Comparison of ENCODE assay signal across 8 cellular contexts in the genomic region with DNA sequence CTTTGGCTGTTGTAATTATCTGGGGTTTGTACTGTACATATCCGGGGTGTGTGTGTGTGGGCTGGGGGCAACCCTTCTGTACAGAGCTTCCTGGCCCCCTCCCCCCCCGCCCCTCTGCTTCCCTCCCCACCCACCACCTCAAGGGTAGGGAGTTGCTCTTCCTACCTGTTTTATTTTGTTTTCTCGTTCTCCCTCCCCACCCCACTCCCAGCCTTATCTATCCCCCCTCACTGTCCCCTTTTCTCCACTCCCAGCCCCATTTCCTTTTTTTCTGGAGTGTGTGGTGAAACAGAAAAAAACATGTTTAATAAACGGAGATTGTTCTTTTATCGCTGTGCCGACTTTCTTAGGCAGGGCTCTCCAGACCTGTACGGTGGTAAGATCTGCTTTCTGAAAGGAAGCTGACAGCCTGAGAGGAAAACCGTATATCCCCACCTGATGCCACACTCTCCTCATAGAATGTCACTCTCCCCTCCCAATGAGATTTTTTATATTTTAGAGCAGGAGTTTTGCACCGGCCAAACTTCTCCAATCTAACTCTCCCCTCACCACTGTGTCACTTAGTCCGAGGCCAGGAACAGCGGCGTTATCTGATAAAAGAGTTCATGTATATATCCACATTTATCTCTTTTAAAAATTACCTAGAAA. TPM values are rescaled to one million over a fixed set of nuclear protein-coding genes. Genes with fewer than 3 reads are reported as not detected.
DNase-seq lines count a peak whose midpoint lies in the region; ATAC-seq, FAIRE-seq and TF ChIP-seq lines count a peak whose summit lies in the region.

No MANE protein-coding gene starts in this region.

- TF ChIP-seq EP300 in esophagus muscularis mucosa (IDR thresholded peaks at IDR 0.05): no peak

- H3K4me1 ChIP-seq in Peyer's patch (peaks cover 0 to 21% (median 7%) of the 10 kb centered on the region in 4 donors), esophagus muscularis mucosa (peaks cover 17 to 35% (median 26%) of the 10 kb centered on the region in 4 donors), psoas muscle (peaks cover 4% of the 10 kb centered on the region)

- H3K9me3 ChIP-seq in Peyer's patch: no peaks in the 10 kb centered on the region
- no peaks in the 10 kb centered on the region for H3K9me3 ChIP-seq in esophagus muscularis mucosa
- no peaks in the 10 kb centered on the region for H3K9me3 ChIP-seq in psoas muscle

- H3K4me3 ChIP-seq in Peyer's patch (peak overlapping the region; percentile 62 to 91 (median 76)), esophagus muscularis mucosa (peak overlapping the region; percentile 79 to 97 (median 86)), psoas muscle (peak overlapping the region; percentile 83)

- H3K27ac ChIP-seq in Peyer's patch (peak overlapping the region; percentile 63 to 83 (median 78)), esophagus muscularis mucosa (replicated peaks in 1 of 4) (peak overlapping the region; percentile 80 to 88 (median 84)), psoas muscle (peak overlapping the region; percentile 82)

- H3K36me3 ChIP-seq in Peyer's patch (no peaks in the 10 kb centered on the region), esophagus muscularis mucosa (peaks cover 0 to 36% (median 24%) of the 10 kb centered on the region in 4 donors), psoas muscle (ENCODE audit: insufficient read depth in 1 of 2, low read depth in 1 of 2) (peaks cover 0 to 21% of the 10 kb centered on the region in 2 donors)

- no peak for ATAC-seq in psoas muscle
- ATAC-seq in GM21786 (IDR thresholded peaks at IDR 0.05; ENCODE audit: unreplicated experiment): no peak
- ATAC-seq in HG02938 (IDR thresholded peaks at IDR 0.05; ENCODE audit: unreplicated experiment): no peak
- ATAC-seq in HG03520 (IDR thresholded peaks at IDR 0.05; ENCODE audit: unreplicated experiment): no peak

- TF ChIP-seq POLR2A in GM12891 (IDR thresholded peaks at IDR 0.05; ENCODE audit: low read depth, low read length): no peak
- TF ChIP-seq POLR2A in Peyer's patch (IDR thresholded peaks at IDR 0.05): no peak
- TF ChIP-seq POLR2A in esophagus muscularis mucosa (IDR thresholded peaks at IDR 0.05; ENCODE audit: low read depth): no peak

- no peak for FAIRE-seq in GM12891 (lab: Jason Lieb, UNC)

- intact Hi-C loops in esophagus muscularis mucosa (cut with DNase I): loop anchor here (10.0 kb wide), 2 partner anchors 59 to 121 kb away; partner anchors contain the start of gene KIFC1
- intact Hi-C loops in psoas muscle (cut with DNase I): loop anchor here (2.0 to 10.0 kb wide), 4 partner anchors 63 to 124 kb away; partner anchors contain the start of gene KIFC1 (in 1 of the 2)

- H3K27me3 ChIP-seq in Peyer's patch: no peaks in the 10 kb centered on the region
- no peaks in the 10 kb centered on the region for H3K27me3 ChIP-seq in esophagus muscularis mucosa
- H3K27me3 ChIP-seq in psoas muscle (ENCODE audit: insufficient read depth in 3 of 3, low read length in 2 of 3): no peaks in the 10 kb centered on the region

- TF ChIP-seq CTCF in Peyer's patch (IDR thresholded peaks at IDR 0.05): no peak
- no peak for TF ChIP-seq CTCF in esophagus muscularis mucosa (IDR thresholded peaks at IDR 0.05)
- TF ChIP-seq CTCF in psoas muscle (IDR thresholded peaks at IDR 0.05): no peak

- 2% methylated on average over 11 of the region's 12 CpGs for WGBS in esophagus muscularis mucosa
- 7 to 11% (median 8%) methylated on average over 11 to 12 of the region's 12 CpGs for WGBS in psoas muscle, 3 donors

- peak; percentile 25 for DNase-seq in GM12891 (ENCODE audit: insufficient read length, low spot score)
- DNase-seq in Peyer's patch: peak in 1 of 3 donors; percentile 33
- DNase-seq in esophagus muscularis mucosa (ENCODE audit: extremely low spot score): no peak
- DNase-seq in psoas muscle: no peak
- DNase-seq in DMS79 treated with DMSO at 0.1 percent for 48 hours (lab: John Stamatoyannopoulos, UW): no peak

TF ChIP-seq in GM12891, 5 proteins besides CTCF, POLR2A, EP300 and RAD21:
- TF ChIP-seq POU2F2 (IDR thresholded peaks at IDR 0.05; ENCODE audit: low read depth, low read length) (no peak), SPI1 (IDR thresholded peaks at IDR 0.05; ENCODE audit: low read depth, low read length) (no peak), TAF1 (IDR thresholded peaks at IDR 0.05; ENCODE audit: low read depth, low read length) (no peak), POLR2AphosphoS5 (IDR thresholded peaks at IDR 0.05; ENCODE audit: low read depth, low read length) (no peak), PAX5 (IDR thresholded peaks at IDR 0.05; ENCODE audit: insufficient read depth, low read length, severe bottlenecking) (no peak)

RNA-seq across cellular contexts. Expression of gene ZBTB9, which starts 0.9 kb away (rescaled TPM):
- polyA plus RNA-seq in GM12891 (2012; ENCODE audit: low read depth, missing spikeins): 4.1 TPM
- total RNA-seq in Peyer's patch (1 to 10 TPM in 2 of 4 donors, under 1 TPM in 1, not detected in 1; 0.70 to 5.0 (median 2.6) TPM), esophagus muscularis mucosa (1 to 10 TPM; 1.7 to 3.5 (median 3.0) TPM), psoas muscle (1 to 10 TPM; 2.4 to 4.9 (median 3.9) TPM)
- 1 to 10 TPM; 1.9 to 5.2 (median 3.7) TPM for polyA plus RNA-seq in psoas muscle

RNA-seq across cellular contexts. Expression of gene SYNGAP1, which starts 33.6 kb away (rescaled TPM):
- 10.4 TPM for polyA plus RNA-seq in GM12891 (2012; ENCODE audit: low read depth, missing spikeins)
- 10 to 100 TPM in 3 of 4 donors, 1 to 10 TPM in 1; 5.4 to 42.1 (median 15.0) TPM for total RNA-seq in Peyer's patch
- total RNA-seq in esophagus muscularis mucosa: 10 to 100 TPM in 3 of 4 donors, 1 to 10 TPM in 1; 8.0 to 17.6 (median 13.2) TPM
- 1 to 10 TPM; 1.9 to 4.3 (median 2.2) TPM for total RNA-seq in psoas muscle
- 1 to 10 TPM in 2 of 3 donors, under 1 TPM in 1; 0.70 to 2.2 (median 1.5) TPM for polyA plus RNA-seq in psoas muscle

RNA-seq across cellular contexts. Expression of gene CUTA, which starts 35.6 kb away (rescaled TPM):
- 237 TPM for polyA plus RNA-seq in GM12891 (2012; ENCODE audit: low read depth, missing spikeins)
- 100 to 1,000 TPM in 2 of 4 donors, 10 to 100 TPM in 2; 43.7 to 134 (median 96.2) TPM for total RNA-seq in Peyer's patch
- total RNA-seq in esophagus muscularis mucosa: 100 to 1,000 TPM; 109 to 136 (median 123) TPM
- total RNA-seq in psoas muscle: 100 to 1,000 TPM in 2 of 4 donors, 10 to 100 TPM in 2; 75.4 to 121 (median 95.6) TPM
- 100 to 1,000 TPM in 2 of 3 donors, 10 to 100 TPM in 1; 99.9 to 126 (median 125) TPM for polyA plus RNA-seq in psoas muscle

RNA-seq across cellular contexts. Expression of gene PHF1, which starts 42.7 kb away (rescaled TPM):
- polyA plus RNA-seq in GM12891 (2012; ENCODE audit: low read depth, missing spikeins): 23.5 TPM
- 10 to 100 TPM; 46.8 to 86.1 (median 77.3) TPM for total RNA-seq in Peyer's patch
- 10 to 100 TPM; 68.5 to 91.5 (median 84.9) TPM for total RNA-seq in esophagus muscularis mucosa
- 10 to 100 TPM; 40.5 to 57.5 (median 50.5) TPM for total RNA-seq in psoas muscle
- 10 to 100 TPM; 65.6 to 84.8 (median 78.3) TPM for polyA plus RNA-seq in psoas muscle
